20 cellular contexts compared by ENCODE assay signal in genomic region chr15:98769867-98770266, GRCh38.
A peak's percentile ranks its signal among the peaks of the same experiment; 100 is the strongest.
DNase-seq lines count a peak whose midpoint lies in the region; ATAC-seq, FAIRE-seq and TF ChIP-seq lines count a peak whose summit lies in the region.
"Had no signal": no experiment of that assay in that cellular context is flagged by ENCODE, and none has a peak within 500 bp of the region (broad histone marks: within the 10 kb centered on the region; RNA-seq: fewer than 3 reads in every experiment).

No MANE protein-coding gene starts in this region.

- no peak overlapping the region for H3K9ac ChIP-seq in HepG2 (ENCODE audit: insufficient read depth, low read depth, low read length)

- POLR2A ChIA-PET in HepG2 (lab: Yijun Ruan, JAX) = no interaction called here
- POLR2A ChIA-PET in HEK293T (lab: Yijun Ruan, JAX) = no interaction called here

- ATAC-seq in right lobe of liver (peak; percentile 20 to 46 (median 33)), HepG2 (no peak), left lobe of liver (peak; percentile 20)
- ATAC-seq: GM12878, HCT116 had no signal

- peaks cover 52% of the 10 kb centered on the region for H4K20me1 ChIP-seq in HepG2 (ENCODE audit: insufficient read depth, low read length)

- H3K4me1 ChIP-seq in right lobe of liver = no peaks in the 10 kb centered on the region
- peaks cover 49% of the 10 kb centered on the region for H3K4me1 ChIP-seq in HepG2 (ENCODE audit: insufficient read depth, low read length)
- H3K4me1 ChIP-seq in cardiac muscle cell (ENCODE audit: low read depth) = peaks cover 30% of the 10 kb centered on the region
- H3K4me1 ChIP-seq in stomach = peaks cover 13 to 59% (median 39%) of the 10 kb centered on the region in 4 donors
- H3K4me1 ChIP-seq in spleen = peaks cover 0 to 40% (median 5%) of the 10 kb centered on the region in 6 donors

- DNase-seq in right lobe of liver (no peak), HepG2 (ENCODE audit: low spot score) (no peak), cardiac muscle cell (ENCODE audit: low read depth in 1 of 2, low spot score in 1 of 2) (peak in 1 of 2 donors; percentile 57), left lobe of liver (ENCODE audit: low spot score) (no peak), stomach (no peak), HEK293T (ENCODE audit: extremely low spot score) (no peak), NCI-H524 treated with DMSO at 0.1 percent for 48 hours (lab: John Stamatoyannopoulos, UW) (no peak), spleen (no peak)
- DNase-seq: BE2C; CD4-positive, alpha-beta T cell; GOT3; KG1; MV-4-11; NCI-H1694 treated with DMSO at 0.1 percent for 48 hours; NCI-H748 treated with DMSO at 0.1 percent for 48 hours; SHP77 treated with DMSO at 0.1 percent for 48 hours had no signal

- H3K27ac ChIP-seq in right lobe of liver (no peak overlapping the region), HepG2 (ENCODE audit: extremely low read length, insufficient read depth, low read length) (no peak overlapping the region), cardiac muscle cell (peak overlapping the region; percentile 79), stomach (peak overlapping the region in 3 of 5 donors; percentile 34 to 44 (median 44)), spleen (no peak overlapping the region)

- H3K27me3 ChIP-seq in right lobe of liver (no peaks in the 10 kb centered on the region), HepG2 (ENCODE audit: control insufficient read depth in 1 of 2, insufficient read depth in 2 of 2, low read length in 2 of 2) (no peaks in the 10 kb centered on the region), cardiac muscle cell (no peaks in the 10 kb centered on the region), stomach (no peaks in the 10 kb centered on the region), spleen (replicated peaks in 1 of 7) (no peaks in the 10 kb centered on the region)
- H3K27me3 ChIP-seq: BE2C had no signal

- CTCF ChIA-PET in HepG2 (lab: Yijun Ruan, JAX; ENCODE audit: low intra/inter-chr PET ratio, low total read pairs) = no interaction called here
- CTCF ChIA-PET in HEK293T (lab: Yijun Ruan, JAX) = interaction anchor here (0.6 to 2.3 kb wide), 4 partner anchors 10 to 247 kb away, joined by 3 to 7 read pairs (median 4); no protein-coding TSS in a partner anchor

- no peak for TF ChIP-seq EP300 in HepG2 (IDR thresholded peaks at IDR 0.05; ENCODE audit: low read depth in 2 of 2, low read length in 2 of 2)
- no peak for TF ChIP-seq EP300 in HepG2 (CRISPR knock-in tag; IDR thresholded peaks at IDR 0.05; ENCODE audit: borderline replicate concordance)
- TF ChIP-seq EP300 in stomach (IDR thresholded peaks at IDR 0.05) = no peak

- peaks cover 83% of the 10 kb centered on the region for H3K79me2 ChIP-seq in HepG2 (ENCODE audit: insufficient read depth, low read length)

- intact Hi-C loops in right lobe of liver (cut with DNase I) (loop anchor here in 1 of 2 donors (10.0 kb wide), 1 partner anchor 285 kb away; no protein-coding TSS in a partner anchor), HepG2 (cut with micrococcal nuclease; ENCODE audit: unreplicated experiment) (loop anchor here (10.0 kb wide), 1 partner anchor 305 kb away; no protein-coding TSS in a partner anchor), stomach (cut with DNase I; ENCODE audit: low total_unique reads) (loop anchor here (10.0 kb wide), 1 partner anchor 115 kb away; no protein-coding TSS in a partner anchor), spleen (cut with DNase I; ENCODE audit: low total_unique reads) (loop anchor here (10.0 kb wide), 2 partner anchors 125 to 305 kb away; partner anchors contain the start of gene IGF1R)

- TF ChIP-seq RAD21 in HepG2 (CRISPR knock-in tag; IDR thresholded peaks at IDR 0.05) = no peak

- BruUV-seq in HepG2 (replicated peaks; lab: Mats Ljungman, UMichigan) = no TSS peak

- in situ Hi-C loops in HepG2 (cut with HindIII; ENCODE audit: extremely low pct_ligation_motif_present, low pct_unique_long_range_greater_than_20kb) = loop anchor here (10.0 kb wide), 1 partner anchor 115 kb away; no protein-coding TSS in a partner anchor

- FAIRE-seq in HepG2 (lab: Jason Lieb, UNC) = no peak
- FAIRE-seq: A204.1, GM12878, GM18507 had no signal

- H3K9me3 ChIP-seq in right lobe of liver (no peaks in the 10 kb centered on the region), HepG2 (ENCODE audit: low read length) (no peaks in the 10 kb centered on the region), cardiac muscle cell (ENCODE audit: low read depth) (no peaks in the 10 kb centered on the region), stomach (no peaks in the 10 kb centered on the region), spleen (no peaks in the 10 kb centered on the region)

- no peak for TF ChIP-seq POLR2A in right lobe of liver (IDR thresholded peaks at IDR 0.05)
- no peak for TF ChIP-seq POLR2A in HepG2 (IDR thresholded peaks at IDR 0.05; ENCODE audit: insufficient read depth in 1 of 2, low read depth in 2 of 2, low read length in 2 of 2)
- no peak for TF ChIP-seq POLR2A in stomach (IDR thresholded peaks at IDR 0.05)
- no peak for TF ChIP-seq POLR2A in spleen (IDR thresholded peaks at IDR 0.05)

- TF ChIP-seq CTCF in right lobe of liver (IDR thresholded peaks at IDR 0.05) (no peak), HepG2 (CRISPR knock-in tag; IDR thresholded peaks at IDR 0.05) (no peak), cardiac muscle cell (IDR thresholded peaks at IDR 0.05; ENCODE audit: low read depth, low read length) (no peak), stomach (IDR thresholded peaks at IDR 0.05) (no peak), spleen (IDR thresholded peaks at IDR 0.05 in 8 of 11, conservative IDR thresholded peaks at IDR 0.05 in 3 of 11) (no peak)

- H3K4me2 ChIP-seq in HepG2 (ENCODE audit: low read depth, low read length) = no peak overlapping the region

- WGBS in right lobe of liver (ENCODE audit: insufficient coverage, low coverage, low lambda C conversion rate, missing lambda C conversion rate) = 68% methylated on average over 6 of the region's 6 CpGs
- WGBS in HepG2 (ENCODE audit: low lambda C conversion rate) = over 99% methylated on average over 6 of the region's 6 CpGs
- 47 to 66% (median 48%) methylated on average over 6 of the region's 6 CpGs for WGBS in stomach, 5 donors
- 81 to 89% (median 88%) methylated on average over 6 of the region's 6 CpGs for WGBS in spleen, 5 donors

- H2AFZ ChIP-seq in HepG2 (ENCODE audit: low read length) = no peak overlapping the region

- no peaks in the 10 kb centered on the region for H3K36me3 ChIP-seq in right lobe of liver
- H3K36me3 ChIP-seq in HepG2 (replicated peaks in 1 of 2; ENCODE audit: control insufficient read depth in 1 of 2, insufficient read depth in 2 of 2, low read length in 2 of 2) = no peaks in the 10 kb centered on the region
- no peaks in the 10 kb centered on the region for H3K36me3 ChIP-seq in cardiac muscle cell
- H3K36me3 ChIP-seq in stomach = no peaks in the 10 kb centered on the region
- no peaks in the 10 kb centered on the region for H3K36me3 ChIP-seq in spleen
- H3K36me3 ChIP-seq: BE2C had no signal

- H3K4me3 ChIP-seq in right lobe of liver (no peak overlapping the region), HepG2 (replicated peaks in 1 of 3; ENCODE audit: insufficient read depth in 1 of 3, low read depth in 2 of 3, low read length in 3 of 3) (no peak overlapping the region), cardiac muscle cell (no peak overlapping the region), stomach (no peak overlapping the region), spleen (no peak overlapping the region)
- H3K4me3 ChIP-seq: GM12878 had no signal

TF ChIP-seq in HepG2, 621 proteins besides CTCF, POLR2A, EP300 and RAD21 (continues in another document):
- no peak for TF ChIP-seq MEF2D (CRISPR knock-in tag; IDR thresholded peaks at IDR 0.05)
- TF ChIP-seq CEBPB (IDR thresholded peaks at IDR 0.05; ENCODE audit: borderline replicate concordance, low read depth, low read length) = no peak
- TF ChIP-seq ONECUT2 (CRISPR knock-in tag; IDR thresholded peaks at IDR 0.05) = no peak
- no peak for TF ChIP-seq IKZF1 (IDR thresholded peaks at IDR 0.05)
- TF ChIP-seq CAMTA2 (CRISPR knock-in tag; IDR thresholded peaks at IDR 0.05; ENCODE audit: borderline replicate concordance) = no peak

TF ChIP-seq in HEK293T, 16 proteins besides CTCF, POLR2A, EP300 and RAD21:
- TF ChIP-seq FOXM1 (IDR thresholded peaks at IDR 0.05; ENCODE audit: borderline replicate concordance) (no peak), HDGF (IDR thresholded peaks at IDR 0.05; ENCODE audit: borderline replicate concordance) (no peak), CTBP1 (IDR thresholded peaks at IDR 0.05; ENCODE audit: borderline replicate concordance) (no peak), FOXK2 (IDR thresholded peaks at IDR 0.05) (no peak), FOXA1 (IDR thresholded peaks at IDR 0.05) (no peak), NFRKB (IDR thresholded peaks at IDR 0.05) (no peak), TARDBP (IDR thresholded peaks at IDR 0.05) (no peak), ARNT (IDR thresholded peaks at IDR 0.05) (no peak), SUZ12 (IDR thresholded peaks at IDR 0.05) (no peak), BHLHE40 (IDR thresholded peaks at IDR 0.05; ENCODE audit: borderline replicate concordance) (no peak), LEF1 (IDR thresholded peaks at IDR 0.05; ENCODE audit: borderline replicate concordance) (no peak), ELF4 (IDR thresholded peaks at IDR 0.05) (no peak), L3MBTL2 (conservative IDR thresholded peaks at IDR 0.05) (no peak), ZNF384 (IDR thresholded peaks at IDR 0.05) (no peak), SP1 (IDR thresholded peaks at IDR 0.05) (no peak), PKNOX1 (IDR thresholded peaks at IDR 0.05) (no peak)

Comparison
In these comparisons a context has a peak if more than half of its experiments do, and no peak if none do; other contexts are left out.
1. H3K27ac ChIP-seq: peak in cardiac muscle cell (single experiment) and stomach (3 of 5); none in right lobe of liver (0 of 3), HepG2 (single experiment) and spleen (0 of 8).